Comparison of ENCODE assay signal across 7 cellular contexts in genomic region chr2:231482806-231483391, GRCh38. TPM values are rescaled to one million over a fixed set of nuclear protein-coding genes. Genes with fewer than 3 reads are reported as not detected.
A peak's percentile ranks its signal among the peaks of the same experiment; 100 is the strongest.
DNase-seq lines count a peak whose midpoint lies in the region; ATAC-seq, FAIRE-seq and TF ChIP-seq lines count a peak whose summit lies in the region.

No MANE protein-coding gene starts in this region.

- intact Hi-C loops in activated T-helper 1 cell treated with anti-CD3 and anti-CD28 coated beads, Interleukin-12 subunit alpha, Interleukin-12 subunit beta, Interleukin-2, Interleukin-4 antibody, amounts not matched to agents 30 ng/mL and 10 ng/mL and 1 ng/mL, durations not matched to agents 14 hours and 24 hours and 36 hours (cut with micrococcal nuclease): loop anchor here (1.0 kb wide), 4 partner anchors 19 to 75 kb away; partner anchors contain the start of genes NCL and NMUR1

- peak; percentile 16 for TF ChIP-seq RAD21 in neural cell (conservative IDR thresholded peaks at IDR 0.05)

- no peak overlapping the region for H3K4me2 ChIP-seq in neural cell (ENCODE audit: low read length)

- TF ChIP-seq POLR2A in GM12892 (IDR thresholded peaks at IDR 0.05; ENCODE audit: low read depth, low read length): peak; percentile 31; the same call in 1 of the 2 replicates

- no peak overlapping the region for H3K27ac ChIP-seq in neural cell (ENCODE audit: low read length)

- peak overlapping the region; percentile 86 for H3K27ac Mint-ChIP-seq in activated T-helper 1 cell treated with anti-CD3 and anti-CD28 coated beads, Interleukin-12 subunit alpha, Interleukin-12 subunit beta, Interleukin-2, Interleukin-4 antibody, amounts not matched to agents 30 ng/mL and 10 ng/mL and 1 ng/mL, durations not matched to agents 14 hours and 24 hours and 36 hours
- peak overlapping the region; percentile 92 to 97 for H3K27ac Mint-ChIP-seq in stimulated activated naive CD8-positive, alpha-beta T cell treated with anti-CD3 and anti-CD28 coated beads, Interleukin-15, amount 100 ng/mL, for 72 hours

- H3K27me3 ChIP-seq in neural cell (ENCODE audit: insufficient read depth, low read depth, low read length): no peaks in the 10 kb centered on the region

- peaks cover 6% of the 10 kb centered on the region for H3K4me1 Mint-ChIP-seq in activated T-helper 1 cell treated with anti-CD3 and anti-CD28 coated beads, Interleukin-12 subunit alpha, Interleukin-12 subunit beta, Interleukin-2, Interleukin-4 antibody, amounts not matched to agents 30 ng/mL and 10 ng/mL and 1 ng/mL, durations not matched to agents 14 hours and 24 hours and 36 hours (ENCODE audit: low read depth)
- H3K4me1 Mint-ChIP-seq in stimulated activated naive CD8-positive, alpha-beta T cell treated with anti-CD3 and anti-CD28 coated beads, Interleukin-15, amount 100 ng/mL, for 72 hours: peaks cover 23% of the 10 kb centered on the region

- TF ChIP-seq CTCF in fibroblast of mammary gland (conservative IDR thresholded peaks at IDR 0.05; ENCODE audit: control insufficient read depth, insufficient read depth, low read depth, low read length) (peak; percentile 62), neural cell (IDR thresholded peaks at IDR 0.05; ENCODE audit: poor library complexity, severe bottlenecking) (peak; percentile 39)

- ATAC-seq in HG03045 (IDR thresholded peaks at IDR 0.05; ENCODE audit: unreplicated experiment): peak; percentile 71
- peak; percentile 88 for ATAC-seq in stimulated activated naive CD8-positive, alpha-beta T cell treated with anti-CD3 and anti-CD28 coated beads, Interleukin-15, amount 100 ng/mL, for 72 hours

- no peak overlapping the region for H2AFZ ChIP-seq in neural cell (ENCODE audit: low read depth, low read length)

- H3K9me3 ChIP-seq in neural cell (ENCODE audit: low read length): no peaks in the 10 kb centered on the region

- H3K4me3 ChIP-seq in fibroblast of mammary gland (ENCODE audit: control insufficient read depth, low read depth, low read length): peak overlapping the region; percentile 39
- H3K4me3 ChIP-seq in neural cell (ENCODE audit: low read length): no peak overlapping the region

- H3K36me3 Mint-ChIP-seq in activated T-helper 1 cell treated with anti-CD3 and anti-CD28 coated beads, Interleukin-12 subunit alpha, Interleukin-12 subunit beta, Interleukin-2, Interleukin-4 antibody, amounts not matched to agents 30 ng/mL and 10 ng/mL and 1 ng/mL, durations not matched to agents 14 hours and 24 hours and 36 hours (ENCODE audit: low read depth): peaks cover 1% of the 10 kb centered on the region

- H3K79me2 ChIP-seq in neural cell (replicated peaks; ENCODE audit: insufficient read depth, low read length): no peaks in the 10 kb centered on the region

- no peak for TF ChIP-seq EP300 in neural cell (conservative IDR thresholded peaks at IDR 0.05; ENCODE audit: poor library complexity, severe bottlenecking)

- no peaks in the 10 kb centered on the region for H3K36me3 ChIP-seq in neural cell (ENCODE audit: insufficient read depth, low read length)

- no peak overlapping the region for H3K9ac ChIP-seq in neural cell (ENCODE audit: low read length)

- H4K20me1 ChIP-seq in neural cell (ENCODE audit: insufficient read depth): no peaks in the 10 kb centered on the region

- no peaks in the 10 kb centered on the region for H3K9me2 ChIP-seq in neural cell (ENCODE audit: insufficient read depth, low read length)

- peak overlapping the region; percentile 77 for H3K4me3 Mint-ChIP-seq in activated T-helper 1 cell treated with anti-CD3 and anti-CD28 coated beads, Interleukin-12 subunit alpha, Interleukin-12 subunit beta, Interleukin-2, Interleukin-4 antibody, amounts not matched to agents 30 ng/mL and 10 ng/mL and 1 ng/mL, durations not matched to agents 14 hours and 24 hours and 36 hours
- H3K4me3 Mint-ChIP-seq in stimulated activated naive CD8-positive, alpha-beta T cell treated with anti-CD3 and anti-CD28 coated beads, Interleukin-15, amount 100 ng/mL, for 72 hours: peak overlapping the region; percentile 78 to 84

- H3K27me3 Mint-ChIP-seq in activated T-helper 1 cell treated with anti-CD3 and anti-CD28 coated beads, Interleukin-12 subunit alpha, Interleukin-12 subunit beta, Interleukin-2, Interleukin-4 antibody, amounts not matched to agents 30 ng/mL and 10 ng/mL and 1 ng/mL, durations not matched to agents 14 hours and 24 hours and 36 hours (ENCODE audit: insufficient read depth): peaks cover 2% of the 10 kb centered on the region
- no peaks in the 10 kb centered on the region for H3K27me3 Mint-ChIP-seq in stimulated activated naive CD8-positive, alpha-beta T cell treated with anti-CD3 and anti-CD28 coated beads, Interleukin-15, amount 100 ng/mL, for 72 hours

- H3F3A ChIP-seq in neural cell (ENCODE audit: insufficient read depth, low read length, poor library complexity, severe bottlenecking): no peaks in the 10 kb centered on the region

- H3K9me3 Mint-ChIP-seq in activated T-helper 1 cell treated with anti-CD3 and anti-CD28 coated beads, Interleukin-12 subunit alpha, Interleukin-12 subunit beta, Interleukin-2, Interleukin-4 antibody, amounts not matched to agents 30 ng/mL and 10 ng/mL and 1 ng/mL, durations not matched to agents 14 hours and 24 hours and 36 hours: no peaks in the 10 kb centered on the region
- no peaks in the 10 kb centered on the region for H3K9me3 Mint-ChIP-seq in stimulated activated naive CD8-positive, alpha-beta T cell treated with anti-CD3 and anti-CD28 coated beads, Interleukin-15, amount 100 ng/mL, for 72 hours

- DNase-seq in GM12892 (ENCODE audit: insufficient read length) (peak; percentile 86), OCI-M2 (lab: John Stamatoyannopoulos, UW; ENCODE audit: unreplicated experiment) (peak; percentile 11), fibroblast of mammary gland (ENCODE audit: low read depth) (peak; percentile 52)
- DNase-seq in activated T-helper 1 cell treated with anti-CD3 and anti-CD28 coated beads, Interleukin-12 subunit alpha, Interleukin-12 subunit beta, Interleukin-2, Interleukin-4 antibody, amounts not matched to agents 30 ng/mL and 10 ng/mL and 1 ng/mL, durations not matched to agents 14 hours and 24 hours and 36 hours (ENCODE audit: low spot score): peak; percentile 66
- DNase-seq in stimulated activated naive CD8-positive, alpha-beta T cell treated with anti-CD3 and anti-CD28 coated beads, Interleukin-15, amount 100 ng/mL, for 72 hours: peak; percentile 76 to 79

- no peak for FAIRE-seq in GM12892 (lab: Jason Lieb, UNC)

TF ChIP-seq in neural cell, 6 proteins besides CTCF, POLR2A, EP300 and RAD21:
- TF ChIP-seq EZH2 (IDR thresholded peaks at IDR 0.05; ENCODE audit: borderline replicate concordance, insufficient read depth, low read length, poor library complexity, severe bottlenecking) (no peak), MXI1 (conservative IDR thresholded peaks at IDR 0.05; ENCODE audit: poor library complexity, severe bottlenecking) (no peak), TAF1 (IDR thresholded peaks at IDR 0.05; ENCODE audit: low read depth) (no peak), POLR2AphosphoS5 (IDR thresholded peaks at IDR 0.05) (no peak), SMC3 (conservative IDR thresholded peaks at IDR 0.05; ENCODE audit: poor library complexity) (no peak), REST (IDR thresholded peaks at IDR 0.05; ENCODE audit: borderline replicate concordance) (no peak)
TF ChIP-seq in neural cell: peak in this region for 0.

RNA-seq across cellular contexts. Expression of gene NCL, which starts 18.6 kb away (rescaled TPM):
- polyA plus RNA-seq in GM12892 (2012; ENCODE audit: missing spikeins): 468 TPM
- total RNA-seq in activated T-helper 1 cell treated with anti-CD3 and anti-CD28 coated beads, Interleukin-12 subunit alpha, Interleukin-12 subunit beta, Interleukin-2, Interleukin-4 antibody, amounts not matched to agents 30 ng/mL and 10 ng/mL and 1 ng/mL, durations not matched to agents 14 hours and 24 hours and 36 hours: 1,388 and 1,421 TPM in 2 replicates
- 99.8 and 101 TPM in 2 replicates for polyA plus RNA-seq in neural cell
- 159 and 219 TPM in 2 replicates for polyA minus RNA-seq in neural cell

RNA-seq across cellular contexts. Expression of gene NMUR1, which starts 47.3 kb away (rescaled TPM):
- 0.19 TPM for polyA plus RNA-seq in GM12892 (2012; ENCODE audit: missing spikeins)
- 0.05 TPM in 1 of 2 replicates, not detected in the other for total RNA-seq in activated T-helper 1 cell treated with anti-CD3 and anti-CD28 coated beads, Interleukin-12 subunit alpha, Interleukin-12 subunit beta, Interleukin-2, Interleukin-4 antibody, amounts not matched to agents 30 ng/mL and 10 ng/mL and 1 ng/mL, durations not matched to agents 14 hours and 24 hours and 36 hours
- polyA plus RNA-seq in neural cell: not detected in 2 replicates
- not detected in 2 replicates for polyA minus RNA-seq in neural cell

Comparison
In these comparisons a context has a peak if more than half of its experiments do, and no peak if none do; other contexts are left out.
1. DNase-seq: peak in every context shown above with its lines; median percentile 86 in GM12892; 78 in stimulated activated naive CD8-positive, alpha-beta T cell treated with anti-CD3 and anti-CD28 coated beads, Interleukin-15, amount 100 ng/mL, for 72 hours; 66 in activated T-helper 1 cell treated with anti-CD3 and anti-CD28 coated beads, Interleukin-12 subunit alpha, Interleukin-12 subunit beta, Interleukin-2, Interleukin-4 antibody, amounts not matched to agents 30 ng/mL and 10 ng/mL and 1 ng/mL, durations not matched to agents 14 hours and 24 hours and 36 hours; 52 in fibroblast of mammary gland; 11 in OCI-M2.